ENCODE assay signal across 1 cellular context in the genomic region with DNA sequence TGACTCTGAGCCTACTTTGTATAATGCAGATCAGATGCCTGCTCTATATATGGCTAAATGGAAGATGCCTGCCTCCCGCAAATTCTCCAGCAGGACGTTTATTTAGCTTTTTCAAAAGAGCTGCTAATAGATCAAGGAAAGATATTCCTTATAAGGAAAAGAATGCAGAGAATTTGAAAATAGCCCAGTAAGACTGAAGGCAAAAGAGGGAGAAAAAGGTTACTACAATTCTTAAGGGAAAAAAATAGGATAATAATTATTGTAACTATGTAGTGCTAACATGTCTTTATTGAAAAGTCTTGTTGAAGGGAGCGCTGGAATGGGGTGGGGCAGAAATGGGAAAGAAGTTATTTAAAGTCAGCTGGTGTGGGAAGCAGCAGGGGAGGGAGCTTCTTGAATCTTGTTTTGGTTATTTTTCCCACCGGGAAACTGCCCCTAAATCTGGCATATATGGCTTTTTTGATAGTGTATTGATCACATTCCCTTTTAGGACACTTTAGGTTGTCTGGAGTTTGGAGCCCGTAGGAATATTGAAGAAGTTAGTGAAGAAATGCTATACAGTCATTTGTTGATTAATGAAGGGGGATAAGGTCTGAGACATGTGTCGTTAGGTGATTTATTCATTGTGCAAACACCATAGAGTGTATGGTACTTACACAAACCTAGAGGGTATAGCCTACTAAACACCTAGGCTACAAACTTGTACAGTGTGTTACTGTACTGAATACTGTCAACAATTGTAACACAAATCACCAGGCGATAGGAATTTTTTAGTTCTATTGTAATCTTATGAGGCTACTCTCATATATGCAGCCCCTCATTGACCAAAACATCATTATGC.
TF ChIP-seq lines count a peak whose summit lies in the region.

No MANE protein-coding gene starts in this region.

TF ChIP-seq in HepG2, 621 proteins besides CTCF, POLR2A, EP300 and RAD21:
- TF ChIP-seq, protein P1, sequence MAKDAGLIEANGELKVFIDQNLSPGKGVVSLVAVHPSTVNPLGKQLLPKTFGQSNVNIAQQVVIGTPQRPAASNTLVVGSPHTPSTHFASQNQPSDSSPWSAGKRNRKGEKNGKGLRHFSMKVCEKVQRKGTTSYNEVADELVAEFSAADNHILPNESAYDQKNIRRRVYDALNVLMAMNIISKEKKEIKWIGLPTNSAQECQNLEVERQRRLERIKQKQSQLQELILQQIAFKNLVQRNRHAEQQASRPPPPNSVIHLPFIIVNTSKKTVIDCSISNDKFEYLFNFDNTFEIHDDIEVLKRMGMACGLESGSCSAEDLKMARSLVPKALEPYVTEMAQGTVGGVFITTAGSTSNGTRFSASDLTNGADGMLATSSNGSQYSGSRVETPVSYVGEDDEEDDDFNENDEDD (CRISPR knock-in tag; IDR thresholded peaks at IDR 0.05; ENCODE audit: borderline replicate concordance), result no peak
- TF ChIP-seq, protein P2, sequence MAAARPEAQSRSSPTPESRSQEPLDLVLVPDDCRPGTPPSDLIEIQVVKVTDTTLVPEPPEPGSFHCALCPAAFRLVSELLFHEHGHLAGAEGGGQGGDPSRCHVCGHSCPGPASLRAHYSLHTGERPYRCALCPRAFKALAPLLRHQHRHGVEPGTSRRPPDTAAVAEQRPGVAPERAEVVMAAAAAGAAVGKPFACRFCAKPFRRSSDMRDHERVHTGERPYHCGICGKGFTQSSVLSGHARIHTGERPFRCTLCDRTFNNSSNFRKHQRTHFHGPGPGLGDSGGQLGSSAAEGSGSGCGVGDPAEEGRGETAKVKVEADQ (CRISPR knock-in tag; IDR thresholded peaks at IDR 0.05; ENCODE audit: borderline replicate concordance), result no peak
- TF ChIP-seq, protein P3, sequence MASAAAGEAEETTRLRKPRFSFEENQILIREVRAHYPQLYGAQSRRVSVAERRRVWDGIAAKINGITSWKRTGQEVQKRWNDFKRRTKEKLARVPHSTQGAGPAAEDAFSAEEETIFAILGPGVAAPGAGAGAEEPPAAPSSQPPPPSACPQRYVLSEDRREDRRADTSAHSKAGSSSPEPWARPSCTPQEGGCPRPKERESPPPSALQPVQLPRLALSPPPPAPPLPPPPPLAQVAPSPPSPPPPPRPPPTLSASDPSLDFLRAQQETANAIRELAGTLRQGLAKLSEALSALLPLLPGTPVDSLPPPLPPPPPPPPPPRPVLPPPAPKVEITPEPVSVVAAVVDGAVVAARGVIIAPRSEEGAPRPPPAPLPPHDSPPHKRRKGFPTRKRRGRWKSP (CRISPR knock-in tag; IDR thresholded peaks at IDR 0.05), result no peak
- no peak for TF ChIP-seq MIXL1 (CRISPR knock-in tag; IDR thresholded peaks at IDR 0.05)
- no peak for TF ChIP-seq ZNF431 (CRISPR knock-in tag; IDR thresholded peaks at IDR 0.05; ENCODE audit: borderline replicate concordance, low read depth)
- TF ChIP-seq CHCHD3 (CRISPR knock-in tag; IDR thresholded peaks at IDR 0.05), result no peak
- TF ChIP-seq ZNF605 (CRISPR knock-in tag; IDR thresholded peaks at IDR 0.05), result no peak
- no peak for TF ChIP-seq JARID2 (CRISPR knock-in tag; IDR thresholded peaks at IDR 0.05; ENCODE audit: insufficient replicate concordance)
- no peak for TF ChIP-seq GATAD1 (CRISPR knock-in tag; IDR thresholded peaks at IDR 0.05)
- no peak for TF ChIP-seq PAWR (CRISPR knock-in tag; IDR thresholded peaks at IDR 0.05; ENCODE audit: borderline replicate concordance)
- no peak for TF ChIP-seq BHLHE40 (IDR thresholded peaks at IDR 0.05; ENCODE audit: low read length)
- no peak for TF ChIP-seq HNRNPH1 (optimal IDR thresholded peaks at IDR 0.05; ENCODE audit: low read depth, low read length)
- no peak for TF ChIP-seq RFX3 (CRISPR knock-in tag; IDR thresholded peaks at IDR 0.05)
- TF ChIP-seq, protein P4, sequence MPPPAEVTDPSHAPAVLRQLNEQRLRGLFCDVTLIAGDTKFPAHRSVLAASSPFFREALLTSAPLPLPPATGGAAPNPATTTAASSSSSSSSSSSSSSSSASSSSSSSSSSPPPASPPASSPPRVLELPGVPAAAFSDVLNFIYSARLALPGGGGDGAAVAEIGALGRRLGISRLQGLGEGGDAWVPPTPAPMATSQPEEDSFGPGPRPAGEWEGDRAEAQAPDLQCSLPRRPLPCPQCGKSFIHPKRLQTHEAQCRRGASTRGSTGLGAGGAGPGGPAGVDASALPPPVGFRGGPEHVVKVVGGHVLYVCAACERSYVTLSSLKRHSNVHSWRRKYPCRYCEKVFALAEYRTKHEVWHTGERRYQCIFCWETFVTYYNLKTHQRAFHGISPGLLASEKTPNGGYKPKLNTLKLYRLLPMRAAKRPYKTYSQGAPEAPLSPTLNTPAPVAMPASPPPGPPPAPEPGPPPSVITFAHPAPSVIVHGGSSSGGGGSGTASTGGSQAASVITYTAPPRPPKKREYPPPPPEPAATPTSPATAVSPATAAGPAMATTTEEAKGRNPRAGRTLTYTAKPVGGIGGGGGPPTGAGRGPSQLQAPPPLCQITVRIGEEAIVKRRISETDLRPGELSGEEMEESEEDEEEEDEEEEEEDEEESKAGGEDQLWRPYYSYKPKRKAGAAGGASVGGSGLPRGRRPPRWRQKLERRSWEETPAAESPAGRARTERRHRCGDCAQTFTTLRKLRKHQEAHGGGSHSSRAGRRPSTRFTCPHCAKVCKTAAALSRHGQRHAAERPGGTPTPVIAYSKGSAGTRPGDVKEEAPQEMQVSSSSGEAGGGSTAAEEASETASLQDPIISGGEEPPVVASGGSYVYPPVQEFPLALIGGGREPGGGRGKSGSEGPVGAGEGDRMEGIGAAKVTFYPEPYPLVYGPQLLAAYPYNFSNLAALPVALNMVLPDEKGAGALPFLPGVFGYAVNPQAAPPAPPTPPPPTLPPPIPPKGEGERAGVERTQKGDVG (CRISPR knock-in tag; IDR thresholded peaks at IDR 0.05; ENCODE audit: borderline replicate concordance), result no peak
- TF ChIP-seq TEAD2 (CRISPR knock-in tag; IDR thresholded peaks at IDR 0.05), result no peak
- TF ChIP-seq FOXO1 (CRISPR knock-in tag; IDR thresholded peaks at IDR 0.05), result no peak
- no peak for TF ChIP-seq ZNF7 (CRISPR knock-in tag; IDR thresholded peaks at IDR 0.05)
TF ChIP-seq in HepG2: peak in this region for 0.
